1 cellular context compared by ENCODE assay signal in genomic region chr12:56041579-56042429, GRCh38.
TF ChIP-seq lines count a peak whose summit lies in the region.

TSS of gene RPS26 (plus strand) at chr12:56041918. CDS start at chr12:56042167, 249 bp downstream.

TF ChIP-seq in K562, 482 proteins besides CTCF, POLR2A, EP300 and RAD21 (continued from another document and continues in another):
- TF ChIP-seq MCM7 (IDR thresholded peaks at IDR 0.05): peak in 1 of 2 experiments; percentile 39; a peak in 1 of 4 replicates
- peak; percentile 83 for TF ChIP-seq GTF2B (IDR thresholded peaks at IDR 0.05; ENCODE audit: extremely low read depth, insufficient read length)
- TF ChIP-seq PCBP1 (IDR thresholded peaks at IDR 0.05; ENCODE audit: low read depth, low read length, poor library complexity, severe bottlenecking): peak; percentile 49
- peak; percentile 78; the same call in 1 of the 2 replicates for TF ChIP-seq ZNF584 (CRISPR knock-in tag; IDR thresholded peaks at IDR 0.05; ENCODE audit: low read depth)
- TF ChIP-seq NR4A1 (CRISPR knock-in tag; IDR thresholded peaks at IDR 0.05): 0 out of 2 replicates have a peak, but pooled peaks have one; percentile 5
- TF ChIP-seq NR4A1 (tag; IDR thresholded peaks at IDR 0.05): peak; percentile 86
- no peak for TF ChIP-seq FOXJ3 (CRISPR knock-in tag; IDR thresholded peaks at IDR 0.05)
- TF ChIP-seq TRIM25 (IDR thresholded peaks at IDR 0.05; ENCODE audit: borderline replicate concordance): no peak
- peak; percentile 88; the same call in 1 of the 2 replicates for TF ChIP-seq CAMTA2 (CRISPR knock-in tag; conservative IDR thresholded peaks at IDR 0.05)
- peak; percentile 65; the same call in 1 of the 2 replicates for TF ChIP-seq TCF7 (IDR thresholded peaks at IDR 0.05; ENCODE audit: borderline replicate concordance)
- TF ChIP-seq CLOCK (CRISPR knock-in tag; IDR thresholded peaks at IDR 0.05; ENCODE audit: borderline replicate concordance): no peak
- TF ChIP-seq SMAD3 (CRISPR knock-in tag; conservative IDR thresholded peaks at IDR 0.05): peak; percentile 40; the same call in 1 of the 2 replicates
- TF ChIP-seq NRF1 (conservative IDR thresholded peaks at IDR 0.05 in 1 of 2, IDR thresholded peaks at IDR 0.05 in 1 of 2): peak; percentile 77 to 83
- TF ChIP-seq POLR2G (IDR thresholded peaks at IDR 0.05; ENCODE audit: low read depth, low read length): peak; percentile 97
- peak; percentile 95 for TF ChIP-seq ETV5 (CRISPR knock-in tag; IDR thresholded peaks at IDR 0.05; ENCODE audit: low read depth)
- TF ChIP-seq RBBP5 (IDR thresholded peaks at IDR 0.05; ENCODE audit: borderline replicate concordance, insufficient read depth, low read length, poor library complexity, severe bottlenecking): peak; percentile 75
- peak; percentile 63; the same call in 1 of the 2 replicates for TF ChIP-seq THRB (CRISPR knock-in tag; conservative IDR thresholded peaks at IDR 0.05)
- TF ChIP-seq HCFC1 (IDR thresholded peaks at IDR 0.05; ENCODE audit: low read depth, low read length): peak; percentile 92
- TF ChIP-seq ZNF282 (CRISPR knock-in tag; IDR thresholded peaks at IDR 0.05): no peak
- no peak for TF ChIP-seq FOXP4 (CRISPR knock-in tag; IDR thresholded peaks at IDR 0.05; ENCODE audit: borderline replicate concordance)
- TF ChIP-seq ZNF445 (CRISPR knock-in tag; IDR thresholded peaks at IDR 0.05; ENCODE audit: low read depth): peak; percentile 64; the same call in 1 of the 2 replicates
- no peak for TF ChIP-seq ZNF133 (CRISPR knock-in tag; IDR thresholded peaks at IDR 0.05)
- 0 out of 4 replicates have a peak, but pooled peaks of 1 of the 2 experiments have one; percentile 35 for TF ChIP-seq BCLAF1 (IDR thresholded peaks at IDR 0.05; ENCODE audit: borderline replicate concordance in 1 of 2, control insufficient read depth in 1 of 2, low read depth in 2 of 2, low read length in 1 of 2)
- TF ChIP-seq ZNF239 (CRISPR knock-in tag; IDR thresholded peaks at IDR 0.05): peak; percentile 34; the same call in 1 of the 2 replicates
- TF ChIP-seq SMAD1 (IDR thresholded peaks at IDR 0.05; ENCODE audit: low read depth, low read length, partially characterized antibody): peak; percentile 92
- peak; percentile 31; the same call in 1 of the 2 replicates for TF ChIP-seq MXI1 (IDR thresholded peaks at IDR 0.05; ENCODE audit: low read depth, low read length)
- 0 out of 2 replicates have a peak, but pooled peaks have one; percentile 42 for TF ChIP-seq SREBF1 (IDR thresholded peaks at IDR 0.05; ENCODE audit: borderline replicate concordance, low read depth, low read length)
- TF ChIP-seq ELK3 (CRISPR knock-in tag; IDR thresholded peaks at IDR 0.05): no peak
- 0 out of 2 replicates have a peak, but pooled peaks have one; percentile 19 for TF ChIP-seq FOXK1 (CRISPR knock-in tag; IDR thresholded peaks at IDR 0.05; ENCODE audit: borderline replicate concordance)
- no peak for TF ChIP-seq SREBF2 (CRISPR knock-in tag; IDR thresholded peaks at IDR 0.05)
- TF ChIP-seq TEAD4 (IDR thresholded peaks at IDR 0.05; ENCODE audit: low read length): peak; percentile 48
- TF ChIP-seq TEAD4 (CRISPR knock-in tag; IDR thresholded peaks at IDR 0.05; ENCODE audit: borderline replicate concordance): no peak
- no peak for TF ChIP-seq ERF (CRISPR knock-in tag; IDR thresholded peaks at IDR 0.05)
- peak; percentile 77; the same call in 1 of the 2 replicates for TF ChIP-seq ZNF511 (CRISPR knock-in tag; IDR thresholded peaks at IDR 0.05)
- TF ChIP-seq SUPT5H (IDR thresholded peaks at IDR 0.05): peak; percentile 100
- TF ChIP-seq KLF6 (CRISPR knock-in tag; IDR thresholded peaks at IDR 0.05; ENCODE audit: borderline replicate concordance): 0 out of 2 replicates have a peak, but pooled peaks have one; percentile 40
- TF ChIP-seq FUS (optimal IDR thresholded peaks at IDR 0.05; ENCODE audit: low read depth, low read length): no peak
- TF ChIP-seq ZHX1 (conservative IDR thresholded peaks at IDR 0.05; ENCODE audit: low read length): no peak
- TF ChIP-seq NFIX (CRISPR knock-in tag; IDR thresholded peaks at IDR 0.05; ENCODE audit: low read depth): no peak
- peak; percentile 94 for TF ChIP-seq CREB1 (IDR thresholded peaks at IDR 0.05)
- peak; percentile 84 for TF ChIP-seq CREB1 (CRISPR knock-in tag; IDR thresholded peaks at IDR 0.05)
- TF ChIP-seq ZNF583 (CRISPR knock-in tag; IDR thresholded peaks at IDR 0.05): no peak
- peak; percentile 37; the same call in 1 of the 2 replicates for TF ChIP-seq ZNF644 (tag; IDR thresholded peaks at IDR 0.05; ENCODE audit: low read depth)
- TF ChIP-seq RBM25 (IDR thresholded peaks at IDR 0.05; ENCODE audit: low read depth, low read length, severe bottlenecking): no peak
- TF ChIP-seq SAP30 (IDR thresholded peaks at IDR 0.05; ENCODE audit: borderline replicate concordance, insufficient read depth, low read depth, low read length, poor library complexity, severe bottlenecking): peak; percentile 66
- TF ChIP-seq MCM3 (IDR thresholded peaks at IDR 0.05): no peak
- 0 out of 4 replicates have a peak, but pooled peaks have one; percentile 40 to 45 for TF ChIP-seq NONO (IDR thresholded peaks at IDR 0.05; ENCODE audit: low read depth in 2 of 2, low read length in 1 of 2)
